Comparison of ENCODE assay signal across 30 cellular contexts in genomic region chr1:9801909-9802308, GRCh38. TPM values are rescaled to one million over a fixed set of nuclear protein-coding genes. Genes with fewer than 3 reads are reported as not detected.
A peak's percentile ranks its signal among the peaks of the same experiment; 100 is the strongest.
DNase-seq lines count a peak whose midpoint lies in the region; ATAC-seq and TF ChIP-seq lines count a peak whose summit lies in the region.
"Had no signal": no experiment of that assay in that cellular context is flagged by ENCODE, and none has a peak within 500 bp of the region (broad histone marks: within the 10 kb centered on the region; RNA-seq: fewer than 3 reads in every experiment).

No MANE protein-coding gene starts in this region.

- ATAC-seq in Right ventricle myocardium superior (ENCODE audit: poor library complexity) (no peak), HG03108 (IDR thresholded peaks at IDR 0.05; ENCODE audit: unreplicated experiment) (no peak)
- no peak for ATAC-seq in effector memory CD8-positive, alpha-beta T cell (replicated peaks)
- ATAC-seq: activated T-helper 17 cell treated with anti-CD3 and anti-CD28 coated beads, Interleukin-2, amount 50 U/mL, for 72 hours; esophagus mucosa; left lung; stimulated activated naive CD8-positive, alpha-beta T cell treated with anti-CD3 and anti-CD28 coated beads, Interleukin-15, Interleukin-2, amounts not matched to agents 100 U/mL and 50 U/mL, for 24 hours had no signal

- TF ChIP-seq CTCF in cardiac muscle cell (IDR thresholded peaks at IDR 0.05; ENCODE audit: low read depth, low read length) = no peak
- no peak for TF ChIP-seq CTCF in uterus (IDR thresholded peaks at IDR 0.05)

- H3K27me3 ChIP-seq in cardiac muscle cell (no peaks in the 10 kb centered on the region), uterus (no peaks in the 10 kb centered on the region)
- H3K27me3 ChIP-seq: left lung, neutrophil, right atrium auricular region had no signal

- peaks cover 30% of the 10 kb centered on the region for H3K36me3 Mint-ChIP-seq in T-helper 2 cell treated with Interferon-gamma antibody and Interleukin-4, amounts not matched to agents 5 μg/mL and 100 μg/mL, for 36 hours (ENCODE audit: low read depth)
- peaks cover 3% of the 10 kb centered on the region for H3K36me3 Mint-ChIP-seq in effector memory CD8-positive, alpha-beta T cell (ENCODE audit: insufficient read depth)

- H3K36me3 ChIP-seq in cardiac muscle cell = no peaks in the 10 kb centered on the region
- no peaks in the 10 kb centered on the region for H3K36me3 ChIP-seq in uterus
- H3K36me3 ChIP-seq: left lung, neutrophil, right atrium auricular region had no signal

- no peak overlapping the region for H3K4me3 ChIP-seq in cardiac muscle cell
- no peak overlapping the region for H3K4me3 ChIP-seq in uterus
- H3K4me3 ChIP-seq: left lung, right atrium auricular region, SK-N-MC had no signal

- H3K27ac Mint-ChIP-seq in T-helper 2 cell treated with Interferon-gamma antibody and Interleukin-4, amounts not matched to agents 5 μg/mL and 100 μg/mL, for 36 hours = peak overlapping the region; percentile 6
- peak overlapping the region; percentile 45 to 54 for H3K27ac Mint-ChIP-seq in effector memory CD8-positive, alpha-beta T cell
- H3K27ac Mint-ChIP-seq: activated T-helper 17 cell treated with anti-CD3 and anti-CD28 coated beads, Interleukin-2, amount 50 U/mL, for 72 hours had no signal

- peaks cover 40% of the 10 kb centered on the region for H3K4me1 Mint-ChIP-seq in T-helper 2 cell treated with Interferon-gamma antibody and Interleukin-4, amounts not matched to agents 5 μg/mL and 100 μg/mL, for 36 hours (ENCODE audit: low read depth)
- H3K4me1 Mint-ChIP-seq in effector memory CD8-positive, alpha-beta T cell (ENCODE audit: low read depth in 2 of 2) = peaks cover 33 to 47% of the 10 kb centered on the region in 2 donors

- TF ChIP-seq POLR2A in uterus (IDR thresholded peaks at IDR 0.05) = no peak

- no peaks in the 10 kb centered on the region for H3K9me3 ChIP-seq in cardiac muscle cell (ENCODE audit: low read depth)
- H3K9me3 ChIP-seq in uterus = no peaks in the 10 kb centered on the region
- H3K9me3 ChIP-seq: left lung, neutrophil, right atrium auricular region had no signal

- no peak overlapping the region for H3K4me3 Mint-ChIP-seq in T-helper 2 cell treated with Interferon-gamma antibody and Interleukin-4, amounts not matched to agents 5 μg/mL and 100 μg/mL, for 36 hours
- H3K4me3 Mint-ChIP-seq in effector memory CD8-positive, alpha-beta T cell = no peak overlapping the region
- H3K4me3 Mint-ChIP-seq: endodermal cell had no signal

- H3K27ac ChIP-seq in cardiac muscle cell = peak overlapping the region; percentile 39
- peak overlapping the region; percentile 57 to 69 for H3K27ac ChIP-seq in uterus
- H3K27ac ChIP-seq: C4-2B, left lung, neutrophil, right atrium auricular region, SK-N-MC had no signal

- intact Hi-C loops in Right ventricle myocardium superior (cut with DNase I) (no loop called here), uterus (cut with DNase I; ENCODE audit: low total_unique reads) (no loop called here)

- H3K4me1 ChIP-seq in cardiac muscle cell (ENCODE audit: low read depth) (peaks cover 13% of the 10 kb centered on the region), uterus (peaks cover 0 to 6% of the 10 kb centered on the region in 2 donors)

- peaks cover 10% of the 10 kb centered on the region for H3K27me3 Mint-ChIP-seq in T-helper 2 cell treated with Interferon-gamma antibody and Interleukin-4, amounts not matched to agents 5 μg/mL and 100 μg/mL, for 36 hours (ENCODE audit: low read depth)
- H3K27me3 Mint-ChIP-seq in effector memory CD8-positive, alpha-beta T cell = no peaks in the 10 kb centered on the region
- H3K27me3 Mint-ChIP-seq: activated T-helper 17 cell treated with anti-CD3 and anti-CD28 coated beads, Interleukin-2, amount 50 U/mL, for 72 hours; central memory CD8-positive, alpha-beta T cell had no signal

- DNase-seq in T-helper 2 cell treated with Interferon-gamma antibody and Interleukin-4, amounts not matched to agents 5 μg/mL and 100 μg/mL, for 36 hours (ENCODE audit: low spot score) = no peak
- DNase-seq in T-helper 2 cell (no peak), cardiac muscle cell (ENCODE audit: low read depth in 1 of 2, low spot score in 1 of 2) (no peak), Right ventricle myocardium superior (no peak), uterus (no peak), DMS114 treated with DMSO at 0.1 percent for 48 hours (lab: John Stamatoyannopoulos, UW; ENCODE audit: unreplicated experiment) (no peak)
- DNase-seq in effector memory CD8-positive, alpha-beta T cell = no peak
- DNase-seq: 8988T; activated CD4-positive, alpha-beta T cell treated with anti-CD3 and anti-CD28 coated beads for 4 hours; activated CD8-positive, alpha-beta memory T cell treated with anti-CD3 and anti-CD28 coated beads, Interleukin-2, amount 50 U/mL, for 48 hours; EL; glutamatergic neuron; left lung; mesenchymal stem cell; MM.1S; NCI-H1417 treated with DMSO at 0.1 percent for 48 hours; NCI-H2081; NCI-H2227 treated with DMSO at 0.1 percent for 48 hours; NCI-H526; stimulated activated CD4-positive, alpha-beta T cell treated with anti-CD3 and anti-CD28 coated beads, Interleukin-1b, Interleukin-23, amount 100 ng/mL, for 48 hours; stimulated activated naive CD8-positive, alpha-beta T cell treated with anti-CD3 and anti-CD28 coated beads, Interleukin-15, Interleukin-2, amounts not matched to agents 100 U/mL and 50 U/mL, for 24 hours had no signal

- H3K9me3 Mint-ChIP-seq in T-helper 2 cell treated with Interferon-gamma antibody and Interleukin-4, amounts not matched to agents 5 μg/mL and 100 μg/mL, for 36 hours = no peaks in the 10 kb centered on the region
- H3K9me3 Mint-ChIP-seq in effector memory CD8-positive, alpha-beta T cell = no peaks in the 10 kb centered on the region
- H3K9me3 Mint-ChIP-seq: activated T-helper 17 cell treated with anti-CD3 and anti-CD28 coated beads, Interleukin-2, amount 50 U/mL, for 72 hours; central memory CD8-positive, alpha-beta T cell; endodermal cell had no signal

RNA-seq across cellular contexts. Expression of gene CLSTN1, which starts 21.9 kb away (rescaled TPM):
- total RNA-seq in cardiac muscle cell (49.4 and 70.9 TPM in 2 replicates), Right ventricle myocardium superior (48.8 TPM), uterus (100 to 1,000 TPM in 2 of 4 donors, 10 to 100 TPM in 2; 46.8 to 184 (median 94.0) TPM)
- 81.5 and 95.1 TPM in 2 replicates for polyA plus RNA-seq in cardiac muscle cell
